In the genomic region with DNA sequence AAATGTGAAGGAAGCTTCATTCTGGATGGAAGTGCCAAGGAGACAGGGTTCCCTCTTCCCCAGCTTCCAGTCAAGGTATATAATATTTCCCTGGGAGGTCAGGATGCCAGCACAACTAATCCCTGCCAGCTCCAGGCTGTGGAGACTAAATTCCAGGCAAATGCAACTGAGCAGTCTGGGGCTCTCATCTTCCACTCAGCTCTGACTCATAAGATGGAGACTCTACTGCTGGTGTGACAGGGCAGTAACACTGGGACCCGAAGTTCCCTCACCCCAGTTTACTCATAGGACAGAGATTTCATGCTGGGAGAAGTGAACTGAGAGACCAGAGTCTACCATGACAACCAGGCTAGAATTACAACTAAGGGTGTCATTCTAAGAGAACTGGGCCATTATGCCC, we compare ENCODE assay signal across 19 cellular contexts.
DNase-seq lines count a peak whose midpoint lies in the region; ATAC-seq and TF ChIP-seq lines count a peak whose summit lies in the region.
"Had no signal": no experiment of that assay in that cellular context is flagged by ENCODE, and none has a peak within 500 bp of the region (broad histone marks: within the 10 kb centered on the region; RNA-seq: fewer than 3 reads in every experiment).

No MANE protein-coding gene starts in this region.

- H3K4me1 Mint-ChIP-seq in endodermal cell: peaks cover 8% of the 10 kb centered on the region
- H3K4me1 Mint-ChIP-seq in osteocyte (ENCODE audit: unreplicated experiment): no peaks in the 10 kb centered on the region
- H3K4me1 Mint-ChIP-seq: B cell, IgD-negative memory B cell had no signal

- TF ChIP-seq CTCF in endodermal cell (conservative IDR thresholded peaks at IDR 0.05): no peak
- no peak for TF ChIP-seq CTCF in osteocyte (IDR thresholded peaks at IDR 0.05)
- no peak for TF ChIP-seq CTCF in upper lobe of left lung (IDR thresholded peaks at IDR 0.05)
- no peak for TF ChIP-seq CTCF in breast epithelium (IDR thresholded peaks at IDR 0.05)

- H3K9me3 Mint-ChIP-seq in endodermal cell: peaks cover 38% of the 10 kb centered on the region
- H3K9me3 Mint-ChIP-seq in osteocyte (ENCODE audit: unreplicated experiment): peaks cover 24% of the 10 kb centered on the region

- DNase-seq in activated effector memory CD4-positive, alpha-beta T cell treated with anti-CD3 and anti-CD28 coated beads, Interleukin-2, amount 50 U/mL, for 16 hours: peak; percentile 13
- DNase-seq in activated effector memory CD4-positive, alpha-beta T cell treated with Interleukin-2 at 50 U/mL for 16 hours: no peak
- DNase-seq in endodermal cell (no peak), osteocyte (ENCODE audit: extremely low spot score, unreplicated experiment) (peak; percentile 40), HEK293T (ENCODE audit: extremely low spot score) (no peak), upper lobe of left lung (no peak), breast epithelium (ENCODE audit: low spot score in 2 of 2) (no peak)
- DNase-seq: 8988T, DND-41, Karpas-422, NCI-H1417 treated with DMSO at 0.1 percent for 48 hours, NCI-H187 treated with DMSO at 0.1 percent for 48 hours, NCI-H226, NCI-H524, NCI-H82 had no signal

- H3K9ac ChIP-seq in endodermal cell (ENCODE audit: extremely low read depth, low read length, poor library complexity, severe bottlenecking): no peak overlapping the region

- H3K4me3 ChIP-seq in endodermal cell (ENCODE audit: low read length) (peak overlapping the region; percentile 19), upper lobe of left lung (no peak overlapping the region), breast epithelium (no peak overlapping the region)
- H3K4me3 ChIP-seq: HAP-1 had no signal

- no peak for TF ChIP-seq EP300 in upper lobe of left lung (IDR thresholded peaks at IDR 0.05)

- H3K9me3 ChIP-seq in endodermal cell (ENCODE audit: control insufficient read depth, low read length) (peaks cover 26% of the 10 kb centered on the region), upper lobe of left lung (peaks cover 0 to 12% (median 6%) of the 10 kb centered on the region in 4 donors), breast epithelium (peaks cover 10% of the 10 kb centered on the region in 2 donors)
- H3K9me3 ChIP-seq: HAP-1 had no signal

- H3K36me3 ChIP-seq in endodermal cell (ENCODE audit: control insufficient read depth, insufficient read depth, low read length): no peaks in the 10 kb centered on the region
- H3K36me3 ChIP-seq in upper lobe of left lung: no peaks in the 10 kb centered on the region
- H3K36me3 ChIP-seq in breast epithelium: no peaks in the 10 kb centered on the region
- H3K36me3 ChIP-seq: HAP-1 had no signal

- no peak overlapping the region for H3K27ac Mint-ChIP-seq in endodermal cell
- H3K27ac Mint-ChIP-seq in osteocyte (ENCODE audit: unreplicated experiment): no peak overlapping the region
- H3K27ac Mint-ChIP-seq: B cell, IgD-negative memory B cell had no signal

- ATAC-seq in GM19324 (IDR thresholded peaks at IDR 0.05; ENCODE audit: low FRiP score, unreplicated experiment) (no peak), upper lobe of left lung (ENCODE audit: low FRiP score in 2 of 2) (no peak)

- H3K36me3 Mint-ChIP-seq in endodermal cell (ENCODE audit: low read depth) (peaks cover 7% of the 10 kb centered on the region), osteocyte (ENCODE audit: unreplicated experiment) (no peaks in the 10 kb centered on the region)

- TF ChIP-seq POLR2A in upper lobe of left lung (IDR thresholded peaks at IDR 0.05): no peak
- no peak for TF ChIP-seq POLR2A in breast epithelium (IDR thresholded peaks at IDR 0.05)

- POLR2A ChIA-PET in HEK293T (lab: Yijun Ruan, JAX): no interaction called here

- CTCF ChIA-PET in HEK293T (lab: Yijun Ruan, JAX): no interaction called here

- no peaks in the 10 kb centered on the region for H3K27me3 ChIP-seq in endodermal cell (ENCODE audit: control insufficient read depth, insufficient read depth, low read length, poor library complexity, severe bottlenecking)
- no peaks in the 10 kb centered on the region for H3K27me3 ChIP-seq in upper lobe of left lung
- no peaks in the 10 kb centered on the region for H3K27me3 ChIP-seq in breast epithelium

- intact Hi-C loops in breast epithelium (cut with DNase I; ENCODE audit: low total_unique reads): no loop called here

- H3K27ac ChIP-seq in endodermal cell (ENCODE audit: low read depth, low read length) (no peak overlapping the region), upper lobe of left lung (no peak overlapping the region), breast epithelium (no peak overlapping the region)

- WGBS in endodermal cell (ENCODE audit: insufficient coverage in 1 of 2, insufficient read length in 1 of 2), 2 experiments: 71 to 90% methylated on average over 1 of the region's 1 CpG
- WGBS in upper lobe of left lung, 2 donors: 80 to 83% methylated on average over 1 of the region's 1 CpG

- H3K27me3 Mint-ChIP-seq in endodermal cell (ENCODE audit: insufficient read depth) (no peaks in the 10 kb centered on the region), osteocyte (ENCODE audit: unreplicated experiment) (peaks cover 13% of the 10 kb centered on the region)
- H3K27me3 Mint-ChIP-seq: IgD-negative memory B cell had no signal

- H3K4me3 Mint-ChIP-seq in endodermal cell (no peak overlapping the region), osteocyte (ENCODE audit: unreplicated experiment) (no peak overlapping the region)
- H3K4me3 Mint-ChIP-seq: B cell had no signal

- no peaks in the 10 kb centered on the region for H3K4me1 ChIP-seq in endodermal cell (ENCODE audit: control insufficient read depth, insufficient read depth, low read length)
- H3K4me1 ChIP-seq in upper lobe of left lung: no peaks in the 10 kb centered on the region
- H3K4me1 ChIP-seq in breast epithelium: no peaks in the 10 kb centered on the region
- H3K4me1 ChIP-seq: HAP-1 had no signal

TF ChIP-seq in HEK293T, 16 proteins besides CTCF, POLR2A, EP300 and RAD21:
- no peak for TF ChIP-seq TARDBP (IDR thresholded peaks at IDR 0.05)
- no peak for TF ChIP-seq NFRKB (IDR thresholded peaks at IDR 0.05)
- TF ChIP-seq CTBP1 (IDR thresholded peaks at IDR 0.05; ENCODE audit: borderline replicate concordance): no peak
- no peak for TF ChIP-seq L3MBTL2 (conservative IDR thresholded peaks at IDR 0.05)
- no peak for TF ChIP-seq FOXM1 (IDR thresholded peaks at IDR 0.05; ENCODE audit: borderline replicate concordance)
- TF ChIP-seq LEF1 (IDR thresholded peaks at IDR 0.05; ENCODE audit: borderline replicate concordance): no peak
- TF ChIP-seq FOXK2 (IDR thresholded peaks at IDR 0.05): no peak
- no peak for TF ChIP-seq ZNF384 (IDR thresholded peaks at IDR 0.05)
- no peak for TF ChIP-seq HDGF (IDR thresholded peaks at IDR 0.05; ENCODE audit: borderline replicate concordance)
- no peak for TF ChIP-seq SP1 (IDR thresholded peaks at IDR 0.05)
- TF ChIP-seq FOXA1 (IDR thresholded peaks at IDR 0.05): no peak
- no peak for TF ChIP-seq ARNT (IDR thresholded peaks at IDR 0.05)
- TF ChIP-seq ELF4 (IDR thresholded peaks at IDR 0.05): no peak
- TF ChIP-seq PKNOX1 (IDR thresholded peaks at IDR 0.05): no peak
- TF ChIP-seq SUZ12 (IDR thresholded peaks at IDR 0.05): no peak
- TF ChIP-seq BHLHE40 (IDR thresholded peaks at IDR 0.05; ENCODE audit: borderline replicate concordance): no peak

Comparison
In these comparisons a context has a peak if more than half of its experiments do, and no peak if none do; other contexts are left out.
1. DNase-seq: peak in activated effector memory CD4-positive, alpha-beta T cell treated with anti-CD3 and anti-CD28 coated beads, Interleukin-2, amount 50 U/mL, for 16 hours (single experiment) and osteocyte (single experiment); none in activated effector memory CD4-positive, alpha-beta T cell treated with Interleukin-2 at 50 U/mL for 16 hours (single experiment), endodermal cell (single experiment), HEK293T (single experiment), upper lobe of left lung (0 of 2) and breast epithelium (0 of 2).